Comparison of ENCODE assay signal across 17 cellular contexts in genomic region chr4:6834867-6835266, GRCh38. TPM values are rescaled to one million over a fixed set of nuclear protein-coding genes. Genes with fewer than 3 reads are reported as not detected.
DNase-seq lines count a peak whose midpoint lies in the region; ATAC-seq, FAIRE-seq and TF ChIP-seq lines count a peak whose summit lies in the region.
"Had no signal": no experiment of that assay in that cellular context is flagged by ENCODE, and none has a peak within 500 bp of the region (broad histone marks: within the 10 kb centered on the region; RNA-seq: fewer than 3 reads in every experiment).

No MANE protein-coding gene starts in this region.

- H3K9me3 ChIP-seq in IMR-90 (ENCODE audit: control insufficient read depth, insufficient read depth, low read length) (no peaks in the 10 kb centered on the region), ovary (no peaks in the 10 kb centered on the region)
- H3K9me3 ChIP-seq: mucosa of descending colon had no signal

- H3K27ac ChIP-seq in IMR-90 (ENCODE audit: insufficient read depth, low read length) (no peak overlapping the region), ovary (no peak overlapping the region)

- no peak overlapping the region for H4K8ac ChIP-seq in IMR-90 (ENCODE audit: low read depth in 2 of 2, low read length in 2 of 2)

- intact Hi-C loops in IMR-90 (cut with micrococcal nuclease) (no loop called here), ovary (cut with DNase I) (no loop called here)
- intact Hi-C loops in activated T-helper 2 cell treated with anti-CD3 and anti-CD28 coated beads, Interferon-gamma antibody, Interleukin-2, Interleukin-4, amounts not matched to agents 10 μg/mL and 5 μg/mL and 100 μg/mL, durations not matched to agents 14 hours and 24 hours and 36 hours (cut with micrococcal nuclease) = no loop called here

- in situ Hi-C loops in IMR-90 (cut with MboI; ENCODE audit: low sequenced_read_pairs) = no loop called here

- H4K91ac ChIP-seq in IMR-90 (ENCODE audit: insufficient read depth, low read depth, low read length) = no peak overlapping the region

- H2AFZ ChIP-seq in IMR-90 (replicated peaks; ENCODE audit: low read length, poor library complexity) = no peak overlapping the region

- TF ChIP-seq EP300 in ovary (IDR thresholded peaks at IDR 0.05) = no peak

- no peak overlapping the region for H3K18ac ChIP-seq in IMR-90 (ENCODE audit: low read depth, low read length)

- H3K27me3 ChIP-seq in IMR-90 (ENCODE audit: control insufficient read depth, insufficient read depth, low read length) = no peaks in the 10 kb centered on the region
- no peaks in the 10 kb centered on the region for H3K27me3 ChIP-seq in bronchial epithelial cell (ENCODE audit: control insufficient read depth, insufficient read depth, low read length)
- H3K27me3 ChIP-seq in ovary = no peaks in the 10 kb centered on the region

- no peak overlapping the region for H3K9ac ChIP-seq in IMR-90 (ENCODE audit: low read depth, low read length)

- POLR2A ChIA-PET in IMR-90 (lab: Charles Lee; ENCODE audit: unreplicated experiment) = no interaction called here

- 82% methylated on average over 2 of the region's 3 CpGs; no CpG with 5 or more reads in 1 of the 2 experiments for WGBS in IMR-90 (ENCODE audit: extremely low coverage in 2 of 2, insufficient read length in 1 of 2), 2 experiments
- WGBS in ovary, 3 donors = 87 to 96% (median 90%) methylated on average over 3 of the region's 3 CpGs

- no peaks in the 10 kb centered on the region for H3K9me3 Mint-ChIP-seq in activated T-helper 2 cell treated with anti-CD3 and anti-CD28 coated beads, Interferon-gamma antibody, Interleukin-2, Interleukin-4, amounts not matched to agents 10 μg/mL and 5 μg/mL and 100 μg/mL, durations not matched to agents 14 hours and 24 hours and 36 hours
- no peaks in the 10 kb centered on the region for H3K9me3 Mint-ChIP-seq in activated naive CD4-positive, alpha-beta T cell treated with anti-CD3 and anti-CD28 coated beads, Interleukin-2, amount 50 U/mL, for 72 hours

- H3K27me3 Mint-ChIP-seq in activated T-helper 2 cell treated with anti-CD3 and anti-CD28 coated beads, Interferon-gamma antibody, Interleukin-2, Interleukin-4, amounts not matched to agents 10 μg/mL and 5 μg/mL and 100 μg/mL, durations not matched to agents 14 hours and 24 hours and 36 hours (ENCODE audit: low read depth) = no peaks in the 10 kb centered on the region
- H3K27me3 Mint-ChIP-seq: activated naive CD8-positive, alpha-beta T cell treated with anti-CD3 and anti-CD28 coated beads, Interleukin-2, amount 50 U/mL, for 24 hours had no signal

- no peak overlapping the region for H3K56ac ChIP-seq in IMR-90 (ENCODE audit: extremely low read depth, insufficient read depth, low read length)

- no peak overlapping the region for H3K4ac ChIP-seq in IMR-90 (ENCODE audit: low read depth, low read length)

- H3K4me1 Mint-ChIP-seq in activated T-helper 2 cell treated with anti-CD3 and anti-CD28 coated beads, Interferon-gamma antibody, Interleukin-2, Interleukin-4, amounts not matched to agents 10 μg/mL and 5 μg/mL and 100 μg/mL, durations not matched to agents 14 hours and 24 hours and 36 hours (ENCODE audit: low read depth) = no peaks in the 10 kb centered on the region

- H2AK5ac ChIP-seq in IMR-90 (ENCODE audit: low read depth, low read length) = no peak overlapping the region

- no peak for FAIRE-seq in bronchial epithelial cell (lab: Jason Lieb, UNC)

- CTCF ChIA-PET in IMR-90 (lab: Yijun Ruan, JAX) = no interaction called here

- H3K23ac ChIP-seq in IMR-90 (ENCODE audit: low read depth, low read length) = no peak overlapping the region

- no peak overlapping the region for H2BK15ac ChIP-seq in IMR-90 (ENCODE audit: low read depth, low read length)

- H3K27ac Mint-ChIP-seq in activated T-helper 2 cell treated with anti-CD3 and anti-CD28 coated beads, Interferon-gamma antibody, Interleukin-2, Interleukin-4, amounts not matched to agents 10 μg/mL and 5 μg/mL and 100 μg/mL, durations not matched to agents 14 hours and 24 hours and 36 hours = no peak overlapping the region
- H3K27ac Mint-ChIP-seq in activated naive CD4-positive, alpha-beta T cell treated with anti-CD3 and anti-CD28 coated beads, Interleukin-2, amount 50 U/mL, for 72 hours = no peak overlapping the region
- H3K27ac Mint-ChIP-seq: activated naive CD8-positive, alpha-beta T cell treated with anti-CD3 and anti-CD28 coated beads, Interleukin-2, amount 50 U/mL, for 24 hours had no signal

- no peak overlapping the region for H3K4me2 ChIP-seq in IMR-90 (ENCODE audit: low read depth, low read length)

- H2BK5ac ChIP-seq in IMR-90 (ENCODE audit: low read depth, low read length, poor library complexity, severe bottlenecking) = no peak overlapping the region

- no TSS peak for BruUV-seq in IMR-90 (replicated peaks; lab: Mats Ljungman, UMichigan)

- H4K5ac ChIP-seq in IMR-90 (ENCODE audit: low read depth, low read length) = no peak overlapping the region

- peaks cover 45% of the 10 kb centered on the region for H3K36me3 Mint-ChIP-seq in activated T-helper 2 cell treated with anti-CD3 and anti-CD28 coated beads, Interferon-gamma antibody, Interleukin-2, Interleukin-4, amounts not matched to agents 10 μg/mL and 5 μg/mL and 100 μg/mL, durations not matched to agents 14 hours and 24 hours and 36 hours (ENCODE audit: low read depth)
- peaks cover 0 to 27% of the 10 kb centered on the region in 2 donors for H3K36me3 Mint-ChIP-seq in activated naive CD4-positive, alpha-beta T cell treated with anti-CD3 and anti-CD28 coated beads, Interleukin-2, amount 50 U/mL, for 72 hours

- peaks cover 8% of the 10 kb centered on the region for H3K9me1 ChIP-seq in IMR-90 (ENCODE audit: insufficient read depth, low read length)

- H2BK120ac ChIP-seq in IMR-90 (ENCODE audit: low read depth, low read length) = no peak overlapping the region

- peaks cover 24% of the 10 kb centered on the region for H4K20me1 ChIP-seq in IMR-90 (ENCODE audit: insufficient read depth, low read length)

- TF ChIP-seq CTCF in IMR-90 (conservative IDR thresholded peaks at IDR 0.05; ENCODE audit: low read depth, low read length) (no peak), bronchial epithelial cell (IDR thresholded peaks at IDR 0.05; ENCODE audit: insufficient read depth, low read length, severe bottlenecking) (no peak), ovary (IDR thresholded peaks at IDR 0.05) (no peak)

- no peak overlapping the region for H3K4me3 Mint-ChIP-seq in activated T-helper 2 cell treated with anti-CD3 and anti-CD28 coated beads, Interferon-gamma antibody, Interleukin-2, Interleukin-4, amounts not matched to agents 10 μg/mL and 5 μg/mL and 100 μg/mL, durations not matched to agents 14 hours and 24 hours and 36 hours (ENCODE audit: low read depth)
- H3K4me3 Mint-ChIP-seq: activated naive CD8-positive, alpha-beta T cell treated with anti-CD3 and anti-CD28 coated beads, Interleukin-2, amount 50 U/mL, for 24 hours had no signal

- ATAC-seq in IMR-90 (ENCODE audit: low read depth) = peak; percentile 14; the same call in 1 of the 2 replicates
- ATAC-seq in activated naive CD4-positive, alpha-beta T cell treated with anti-CD3 and anti-CD28 coated beads, Interleukin-2, amount 50 U/mL, for 72 hours = no peak
- ATAC-seq: activated naive CD8-positive, alpha-beta T cell treated with anti-CD3 and anti-CD28 coated beads, Interleukin-2, amount 50 U/mL, for 24 hours; mucosa of descending colon; stimulated activated naive CD8-positive, alpha-beta T cell treated with anti-CD3 and anti-CD28 coated beads, Interleukin-15, Interleukin-2, amounts not matched to agents 100 U/mL and 50 U/mL, for 24 hours had no signal

- no peak overlapping the region for H3K14ac ChIP-seq in IMR-90 (replicated peaks; ENCODE audit: low read depth, low read length)

- no peak overlapping the region for H2BK20ac ChIP-seq in IMR-90 (ENCODE audit: low read depth, low read length)

- H3K79me1 ChIP-seq in IMR-90 (ENCODE audit: low read depth in 1 of 2, low read length in 2 of 2) = peaks cover 27 to 48% of the 10 kb centered on the region in 2 experiments

- H3K36me3 ChIP-seq in IMR-90 (ENCODE audit: control insufficient read depth, insufficient read depth, low read length) (peaks cover 9% of the 10 kb centered on the region), bronchial epithelial cell (ENCODE audit: control insufficient read depth, insufficient read depth, low read length) (peaks cover 8% of the 10 kb centered on the region), ovary (no peaks in the 10 kb centered on the region)

- H3K4me1 ChIP-seq in IMR-90 (ENCODE audit: control insufficient read depth, insufficient read depth, low read length) (peaks cover 3% of the 10 kb centered on the region; the same call in 1 of the 2 replicates), ovary (ENCODE audit: insufficient read depth) (peaks cover 3% of the 10 kb centered on the region)

- TF ChIP-seq POLR2A in IMR-90 (IDR thresholded peaks at IDR 0.05; ENCODE audit: low read depth, low read length) (no peak), ovary (IDR thresholded peaks at IDR 0.05) (no peak)

- TF ChIP-seq RAD21 in IMR-90 (IDR thresholded peaks at IDR 0.05; ENCODE audit: low read length) = no peak

- H2AK9ac ChIP-seq in IMR-90 (replicated peaks; ENCODE audit: low read depth, low read length, poor library complexity) = peak overlapping the region; percentile 45

- DNase-seq in AG08396 (ENCODE audit: low spot score) (peak; percentile 32), IMR-90 (peak; percentile 12), bronchial epithelial cell (ENCODE audit: low read depth) (peak; percentile 79), kidney glomerular epithelial cell (lab: John Stamatoyannopoulos, UW) (peak; percentile 22), ovary (no peak), NCI-H526 treated with DMSO at 0.1 percent for 48 hours (lab: John Stamatoyannopoulos, UW) (no peak)
- no peak for DNase-seq in activated T-helper 2 cell treated with anti-CD3 and anti-CD28 coated beads, Interferon-gamma antibody, Interleukin-2, Interleukin-4, amounts not matched to agents 10 μg/mL and 5 μg/mL and 100 μg/mL, durations not matched to agents 14 hours and 24 hours and 36 hours (ENCODE audit: low spot score)
- DNase-seq in activated naive CD4-positive, alpha-beta T cell treated with anti-CD3 and anti-CD28 coated beads, Interleukin-2, amount 50 U/mL, for 72 hours (ENCODE audit: low spot score in 2 of 2) = no peak
- DNase-seq: activated naive CD8-positive, alpha-beta T cell treated with anti-CD3 and anti-CD28 coated beads, Interleukin-2, amount 50 U/mL, for 24 hours; effector memory CD4-positive, alpha-beta T cell; GDM1; mucosa of descending colon; NCI-H1105 treated with DMSO at 0.1 percent for 48 hours; NCI-H510A; SIG-M5; stimulated activated CD4-positive, alpha-beta T cell treated with anti-CD3 and anti-CD28 coated beads, Interleukin-4, amount 100 ng/mL, for 24 hours; stimulated activated naive CD8-positive, alpha-beta T cell treated with anti-CD3 and anti-CD28 coated beads, Interleukin-15, Interleukin-2, amounts not matched to agents 100 U/mL and 50 U/mL, for 24 hours had no signal

- dilution Hi-C loops in IMR-90 (cut with HindIII; ENCODE audit: low sequenced_read_pairs, unreplicated experiment) = no loop called here

- no peak overlapping the region for H3K4me3 ChIP-seq in IMR-90 (ENCODE audit: insufficient read depth, low read depth, low read length)
- H3K4me3 ChIP-seq in bronchial epithelial cell (ENCODE audit: low read depth, low read length) = no peak overlapping the region
- H3K4me3 ChIP-seq in ovary = no peak overlapping the region
- H3K4me3 ChIP-seq: mucosa of descending colon had no signal

RNA-seq across cellular contexts. Expression of gene KIAA0232, which starts 52.3 kb away (rescaled TPM):
- total RNA-seq in IMR-90 (2012; rRNA removed) (19.5 and 23.1 TPM in 2 replicates), bronchial epithelial cell (20.5 and 28.0 TPM in 2 replicates), ovary (10 to 100 TPM; 30.4 to 41.4 (median 39.1) TPM)
- polyA plus RNA-seq in IMR-90 (2012; rRNA removed) (5.8 and 6.8 TPM in 2 replicates), ovary (10 to 100 TPM in 1 of 2 donors, 1 to 10 TPM in 1; 8.7 to 16.0 TPM)
- polyA plus RNA-seq in IMR-90 (2012; cell fraction: cytosol; rRNA removed) = 1.8 and 4.3 TPM in 2 replicates
- polyA plus RNA-seq in IMR-90 (2012; cell fraction: nucleus; rRNA removed; ENCODE audit: low replicate concordance) = 3.7 and 10.2 TPM in 2 replicates
- total RNA-seq in activated T-helper 2 cell treated with anti-CD3 and anti-CD28 coated beads, Interferon-gamma antibody, Interleukin-2, Interleukin-4, amounts not matched to agents 10 μg/mL and 5 μg/mL and 100 μg/mL, durations not matched to agents 14 hours and 24 hours and 36 hours = 13.6 and 15.9 TPM in 2 replicates
- total RNA-seq in activated naive CD4-positive, alpha-beta T cell treated with anti-CD3 and anti-CD28 coated beads, Interleukin-2, amount 50 U/mL, for 72 hours = 10 to 100 TPM; 10.2 to 12.4 TPM

Comparison
In these comparisons a context has a peak if more than half of its experiments do, and no peak if none do; other contexts are left out.
1. DNase-seq: peak in AG08396 (single experiment), IMR-90 (single experiment), bronchial epithelial cell (single experiment) and kidney glomerular epithelial cell (single experiment); none in activated T-helper 2 cell treated with anti-CD3 and anti-CD28 coated beads, Interferon-gamma antibody, Interleukin-2, Interleukin-4, amounts not matched to agents 10 μg/mL and 5 μg/mL and 100 μg/mL, durations not matched to agents 14 hours and 24 hours and 36 hours (single experiment), activated naive CD4-positive, alpha-beta T cell treated with anti-CD3 and anti-CD28 coated beads, Interleukin-2, amount 50 U/mL, for 72 hours (0 of 2), ovary (0 of 5) and NCI-H526 treated with DMSO at 0.1 percent for 48 hours (single experiment).